In the genomic region with DNA sequence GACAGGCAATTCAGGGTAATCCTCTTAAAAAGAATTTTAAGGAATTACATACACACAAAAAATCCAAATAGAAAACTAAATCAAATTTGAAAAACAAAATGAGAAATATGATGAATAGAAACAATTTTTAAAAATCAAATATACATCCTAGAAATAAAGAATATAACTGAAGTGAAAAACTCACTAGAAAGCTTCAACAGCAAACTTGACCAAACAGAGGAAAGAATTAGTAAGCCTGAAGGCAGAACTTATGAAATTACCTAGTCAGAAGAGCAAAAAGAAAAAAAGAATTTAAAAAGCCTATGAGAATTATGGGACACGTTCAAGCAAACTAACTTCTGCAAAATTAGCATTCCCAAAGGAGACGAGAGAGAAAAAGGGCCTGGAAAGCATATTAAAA, we compare ENCODE assay signal across 1 cellular context.
TF ChIP-seq lines count a peak whose summit lies in the region.

No MANE protein-coding gene starts in this region.

TF ChIP-seq in GM12878, 131 proteins besides CTCF, POLR2A, EP300 and RAD21:
- TF ChIP-seq, protein P1, sequence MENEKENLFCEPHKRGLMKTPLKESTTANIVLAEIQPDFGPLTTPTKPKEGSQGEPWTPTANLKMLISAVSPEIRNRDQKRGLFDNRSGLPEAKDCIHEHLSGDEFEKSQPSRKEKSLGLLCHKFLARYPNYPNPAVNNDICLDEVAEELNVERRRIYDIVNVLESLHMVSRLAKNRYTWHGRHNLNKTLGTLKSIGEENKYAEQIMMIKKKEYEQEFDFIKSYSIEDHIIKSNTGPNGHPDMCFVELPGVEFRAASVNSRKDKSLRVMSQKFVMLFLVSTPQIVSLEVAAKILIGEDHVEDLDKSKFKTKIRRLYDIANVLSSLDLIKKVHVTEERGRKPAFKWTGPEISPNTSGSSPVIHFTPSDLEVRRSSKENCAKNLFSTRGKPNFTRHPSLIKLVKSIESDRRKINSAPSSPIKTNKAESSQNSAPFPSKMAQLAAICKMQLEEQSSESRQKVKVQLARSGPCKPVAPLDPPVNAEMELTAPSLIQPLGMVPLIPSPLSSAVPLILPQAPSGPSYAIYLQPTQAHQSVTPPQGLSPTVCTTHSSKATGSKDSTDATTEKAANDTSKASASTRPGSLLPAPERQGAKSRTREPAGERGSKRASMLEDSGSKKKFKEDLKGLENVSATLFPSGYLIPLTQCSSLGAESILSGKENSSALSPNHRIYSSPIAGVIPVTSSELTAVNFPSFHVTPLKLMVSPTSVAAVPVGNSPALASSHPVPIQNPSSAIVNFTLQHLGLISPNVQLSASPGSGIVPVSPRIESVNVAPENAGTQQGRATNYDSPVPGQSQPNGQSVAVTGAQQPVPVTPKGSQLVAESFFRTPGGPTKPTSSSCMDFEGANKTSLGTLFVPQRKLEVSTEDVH (IDR thresholded peaks at IDR 0.05; ENCODE audit: low read depth, partially characterized antibody), result no peak
- TF ChIP-seq CBX5 (IDR thresholded peaks at IDR 0.05; ENCODE audit: low read depth), result peak; percentile 52; the same call in 1 of the 2 replicates
